19 cellular contexts compared by ENCODE assay signal in genomic region chr10:31358688-31359330, GRCh38. TPM values are rescaled to one million over a fixed set of nuclear protein-coding genes. Genes with fewer than 3 reads are reported as not detected.
DNase-seq lines count a peak whose midpoint lies in the region; TF ChIP-seq lines count a peak whose summit lies in the region.
"Had no signal": no experiment of that assay in that cellular context is flagged by ENCODE, and none has a peak within 500 bp of the region (broad histone marks: within the 10 kb centered on the region; RNA-seq: fewer than 3 reads in every experiment).

No MANE protein-coding gene starts in this region.

- H3K9me3 Mint-ChIP-seq in activated CD4-positive, alpha-beta T cell treated with anti-CD3 and anti-CD28 coated beads, Interleukin-2, amount 10 ng/mL, durations not matched to agents 24 days and 14 days, result no peaks in the 10 kb centered on the region
- H3K9me3 Mint-ChIP-seq: activated naive CD4-positive, alpha-beta T cell treated with anti-CD3 and anti-CD28 coated beads, Interleukin-2, amount 50 U/mL, for 24 hours; memory B cell; stimulated activated naive CD8-positive, alpha-beta T cell treated with anti-CD3 and anti-CD28 coated beads, Interleukin-15, Interleukin-2, amounts not matched to agents 100 ng/mL and 50 ng/mL, for 24 hours had no signal

- H3K4me2 ChIP-seq in skeletal muscle satellite cell (ENCODE audit: low read length), result peak overlapping the region; percentile 72
- H3K4me2 ChIP-seq: BLaER1 had no signal

- TF ChIP-seq CTCF in adrenal gland (IDR thresholded peaks at IDR 0.05), result no peak

- peaks cover 11% of the 10 kb centered on the region for H3K4me1 Mint-ChIP-seq in activated CD4-positive, alpha-beta T cell treated with anti-CD3 and anti-CD28 coated beads, Interleukin-2, amount 10 ng/mL, durations not matched to agents 24 days and 14 days

- H3K9ac ChIP-seq in skeletal muscle satellite cell (ENCODE audit: low read depth, low read length), result peak overlapping the region; percentile 27
- H3K9ac ChIP-seq: BLaER1 had no signal

- H3K4me1 ChIP-seq in adrenal gland (replicated peaks in 1 of 2) (peaks cover 13 to 30% of the 10 kb centered on the region in 2 donors), skeletal muscle satellite cell (ENCODE audit: control insufficient read depth, insufficient read depth, low read length) (peaks cover 52% of the 10 kb centered on the region)
- H3K4me1 ChIP-seq: BLaER1 had no signal

- no peak overlapping the region for H3K27ac Mint-ChIP-seq in activated CD4-positive, alpha-beta T cell treated with anti-CD3 and anti-CD28 coated beads, Interleukin-2, amount 10 ng/mL, durations not matched to agents 24 days and 14 days
- H3K27ac Mint-ChIP-seq: activated naive CD4-positive, alpha-beta T cell treated with anti-CD3 and anti-CD28 coated beads, Interleukin-2, amount 50 U/mL, for 24 hours; memory B cell; stimulated activated naive CD8-positive, alpha-beta T cell treated with anti-CD3 and anti-CD28 coated beads, Interleukin-15, Interleukin-2, amounts not matched to agents 100 ng/mL and 50 ng/mL, for 24 hours had no signal

- no peaks in the 10 kb centered on the region for H3K27me3 ChIP-seq in adrenal gland
- no peaks in the 10 kb centered on the region for H3K27me3 ChIP-seq in skeletal muscle satellite cell (ENCODE audit: control insufficient read depth, insufficient read depth, low read length)
- H3K27me3 ChIP-seq: BLaER1 had no signal

- 22 to 37% (median 28%) methylated on average over 1 of the region's 1 CpG for WGBS in adrenal gland, 4 donors

- no peak overlapping the region for H3K4me3 Mint-ChIP-seq in activated CD4-positive, alpha-beta T cell treated with anti-CD3 and anti-CD28 coated beads, Interleukin-2, amount 10 ng/mL, durations not matched to agents 24 days and 14 days
- H3K4me3 Mint-ChIP-seq: activated naive CD4-positive, alpha-beta T cell treated with anti-CD3 and anti-CD28 coated beads, Interleukin-2, amount 50 U/mL, for 24 hours; memory B cell; stimulated activated naive CD8-positive, alpha-beta T cell treated with anti-CD3 and anti-CD28 coated beads, Interleukin-15, Interleukin-2, amounts not matched to agents 100 ng/mL and 50 ng/mL, for 24 hours had no signal

- H3K36me3 ChIP-seq in adrenal gland (replicated peaks in 1 of 2) (no peaks in the 10 kb centered on the region), skeletal muscle satellite cell (ENCODE audit: insufficient read depth, low read length) (peaks cover 21% of the 10 kb centered on the region)

- peak overlapping the region in 3 of 5 donors; percentile 4 to 47 (median 18) for H3K27ac ChIP-seq in adrenal gland
- H3K27ac ChIP-seq: BLaER1 had no signal

- no peak for TF ChIP-seq POLR2A in adrenal gland (IDR thresholded peaks at IDR 0.05)

- in situ Hi-C loops in G401 (cut with HindIII; ENCODE audit: low sequenced_read_pairs), result no loop called here

- no peaks in the 10 kb centered on the region for H3K27me3 Mint-ChIP-seq in activated CD4-positive, alpha-beta T cell treated with anti-CD3 and anti-CD28 coated beads, Interleukin-2, amount 10 ng/mL, durations not matched to agents 24 days and 14 days
- H3K27me3 Mint-ChIP-seq: activated naive CD4-positive, alpha-beta T cell treated with anti-CD3 and anti-CD28 coated beads, Interleukin-2, amount 50 U/mL, for 24 hours; memory B cell; stimulated activated naive CD8-positive, alpha-beta T cell treated with anti-CD3 and anti-CD28 coated beads, Interleukin-15, Interleukin-2, amounts not matched to agents 100 ng/mL and 50 ng/mL, for 24 hours had no signal

- peak; percentile 51 for DNase-seq in G401 (ENCODE audit: low spot score)
- no peak for DNase-seq in adrenal gland
- peak; percentile 70 for DNase-seq in iris pigment epithelial cell (ENCODE audit: low read depth)
- no peak for DNase-seq in pons (ENCODE audit: low spot score)
- DNase-seq in activated CD4-positive, alpha-beta T cell treated with anti-CD3 and anti-CD28 coated beads, Interleukin-2, amount 10 ng/mL, durations not matched to agents 24 days and 14 days, result no peak
- DNase-seq in mucosa of gallbladder (ENCODE audit: low spot score), result no peak
- DNase-seq in NOMO-1 (lab: John Stamatoyannopoulos, UW; ENCODE audit: unreplicated experiment in 2 of 2), result no peak
- DNase-seq: activated CD4-positive, alpha-beta T cell treated with anti-CD3 and anti-CD28 coated beads, Interleukin-2, amount 50 U/mL, for 1 hour; central memory CD4-positive, alpha-beta T cell; DMS53; NCI-H1694 treated with DMSO at 0.1 percent for 48 hours; NCI-H510A treated with DMSO at 0.1 percent for 48 hours; SIG-M5; T-helper 9 cell had no signal

- intact Hi-C loops in adrenal gland (cut with DNase I), result no loop called here
- intact Hi-C loops in activated CD4-positive, alpha-beta T cell treated with anti-CD3 and anti-CD28 coated beads, Interleukin-2, amount 10 ng/mL, durations not matched to agents 24 days and 14 days (cut with micrococcal nuclease), result no loop called here

- H3K36me3 Mint-ChIP-seq in activated CD4-positive, alpha-beta T cell treated with anti-CD3 and anti-CD28 coated beads, Interleukin-2, amount 10 ng/mL, durations not matched to agents 24 days and 14 days (ENCODE audit: low read depth), result peaks cover 40% of the 10 kb centered on the region

- H3K9me3 ChIP-seq in adrenal gland (replicated peaks in 1 of 3), result no peaks in the 10 kb centered on the region
- no peaks in the 10 kb centered on the region for H3K9me3 ChIP-seq in skeletal muscle satellite cell (replicated peaks; ENCODE audit: low read length)

- no peak overlapping the region for H3K4me3 ChIP-seq in adrenal gland
- peak overlapping the region; percentile 33 for H3K4me3 ChIP-seq in skeletal muscle satellite cell (ENCODE audit: low read length)
- H3K4me3 ChIP-seq: BLaER1 had no signal

RNA-seq across cellular contexts. Expression of gene ZEB1, which starts 39.8 kb away (rescaled TPM):
- total RNA-seq in G401 (2014; rRNA removed; shearing (Covaris generic)), result 25.3 and 32.9 TPM in 2 replicates
- 10 to 100 TPM; 19.7 to 34.9 (median 25.1) TPM for total RNA-seq in adrenal gland
- polyA plus RNA-seq in adrenal gland, result 10 to 100 TPM in 2 of 3 donors, 1 to 10 TPM in 1; 7.3 to 17.7 (median 16.6) TPM
- 58.8 and 80.6 TPM in 2 replicates for total RNA-seq in skeletal muscle satellite cell (2012; rRNA removed)
- total RNA-seq in activated CD4-positive, alpha-beta T cell treated with anti-CD3 and anti-CD28 coated beads, Interleukin-2, amount 10 ng/mL, durations not matched to agents 24 days and 14 days, result 71.9 and 79.0 TPM in 2 replicates
- 52.5 TPM for total RNA-seq in mucosa of gallbladder

Comparison
In these comparisons a context has a peak if more than half of its experiments do, and no peak if none do; other contexts are left out.
1. DNase-seq: peak in G401 (single experiment) and iris pigment epithelial cell (single experiment); none in adrenal gland (0 of 7), pons (single experiment), activated CD4-positive, alpha-beta T cell treated with anti-CD3 and anti-CD28 coated beads, Interleukin-2, amount 10 ng/mL, durations not matched to agents 24 days and 14 days (single experiment), mucosa of gallbladder (single experiment) and NOMO-1 (0 of 2).